In genomic region chr5:109038209-109038840, GRCh38 we compare ENCODE assay signal across 24 cellular contexts.
A peak's percentile ranks its signal among the peaks of the same experiment; 100 is the strongest.
DNase-seq lines count a peak whose midpoint lies in the region; ATAC-seq and TF ChIP-seq lines count a peak whose summit lies in the region.
"Had no signal": no experiment of that assay in that cellular context is flagged by ENCODE, and none has a peak within 500 bp of the region (broad histone marks: within the 10 kb centered on the region; RNA-seq: fewer than 3 reads in every experiment).

No MANE protein-coding gene starts in this region.

- POLR2A ChIA-PET in RWPE1 (lab: Yijun Ruan, JAX; ENCODE audit: low non-redundant PET), result no interaction called here

- intact Hi-C loops in left cardiac atrium (cut with DNase I), result no loop called here

- no peaks in the 10 kb centered on the region for H3K27me3 Mint-ChIP-seq in activated CD8-positive, alpha-beta memory T cell treated with anti-CD3 and anti-CD28 coated beads, Interleukin-2, amount 10 ng/mL, durations not matched to agents 7 days and 5 days
- H3K27me3 Mint-ChIP-seq: activated CD4-positive, alpha-beta memory T cell treated with anti-CD3 and anti-CD28 coated beads for 36 hours; B cell; stimulated activated naive CD8-positive, alpha-beta T cell treated with anti-CD3 and anti-CD28 coated beads, Interleukin-15, Interleukin-2, amounts not matched to agents 100 ng/mL and 50 ng/mL, for 24 hours had no signal

- no peaks in the 10 kb centered on the region for H3K36me3 Mint-ChIP-seq in activated CD8-positive, alpha-beta memory T cell treated with anti-CD3 and anti-CD28 coated beads, Interleukin-2, amount 10 ng/mL, durations not matched to agents 7 days and 5 days
- H3K36me3 Mint-ChIP-seq: activated CD4-positive, alpha-beta memory T cell treated with anti-CD3 and anti-CD28 coated beads for 36 hours had no signal

- no peaks in the 10 kb centered on the region for H3K9me3 Mint-ChIP-seq in activated CD8-positive, alpha-beta memory T cell treated with anti-CD3 and anti-CD28 coated beads, Interleukin-2, amount 10 ng/mL, durations not matched to agents 7 days and 5 days (ENCODE audit: low read depth)
- H3K9me3 Mint-ChIP-seq: activated CD4-positive, alpha-beta memory T cell treated with anti-CD3 and anti-CD28 coated beads for 36 hours; stimulated activated naive CD8-positive, alpha-beta T cell treated with anti-CD3 and anti-CD28 coated beads, Interleukin-15, Interleukin-2, amounts not matched to agents 100 ng/mL and 50 ng/mL, for 24 hours had no signal

- CTCF ChIA-PET in RWPE1 (lab: Yijun Ruan, JAX), result no interaction called here
- CTCF ChIA-PET in activated CD8-positive, alpha-beta memory T cell treated with anti-CD3 and anti-CD28 coated beads, Interleukin-2, amount 10 ng/mL, durations not matched to agents 7 days and 5 days (lab: Charles Lee), result no interaction called here

- ATAC-seq in activated CD8-positive, alpha-beta memory T cell treated with anti-CD3 and anti-CD28 coated beads, Interleukin-2, amount 10 ng/mL, durations not matched to agents 7 days and 5 days, result no peak
- ATAC-seq in left cardiac atrium, result no peak
- ATAC-seq: GM12878 had no signal

- TF ChIP-seq CTCF in RWPE1 (conservative IDR thresholded peaks at IDR 0.05; ENCODE audit: low read depth), result no peak

- H3K4me3 Mint-ChIP-seq in activated CD8-positive, alpha-beta memory T cell treated with anti-CD3 and anti-CD28 coated beads, Interleukin-2, amount 10 ng/mL, durations not matched to agents 7 days and 5 days, result no peak overlapping the region
- H3K4me3 Mint-ChIP-seq: activated CD4-positive, alpha-beta memory T cell treated with anti-CD3 and anti-CD28 coated beads for 36 hours; B cell; stimulated activated naive CD8-positive, alpha-beta T cell treated with anti-CD3 and anti-CD28 coated beads, Interleukin-15, Interleukin-2, amounts not matched to agents 100 ng/mL and 50 ng/mL, for 24 hours had no signal

- no peak overlapping the region for H3K27ac Mint-ChIP-seq in activated CD8-positive, alpha-beta memory T cell treated with anti-CD3 and anti-CD28 coated beads, Interleukin-2, amount 10 ng/mL, durations not matched to agents 7 days and 5 days
- H3K27ac Mint-ChIP-seq: activated CD4-positive, alpha-beta memory T cell treated with anti-CD3 and anti-CD28 coated beads for 36 hours; B cell; stimulated activated naive CD8-positive, alpha-beta T cell treated with anti-CD3 and anti-CD28 coated beads, Interleukin-15, Interleukin-2, amounts not matched to agents 100 ng/mL and 50 ng/mL, for 24 hours had no signal

- H3K27ac ChIP-seq in RWPE1 (no peak overlapping the region), epithelial cell of prostate (no peak overlapping the region)
- H3K27ac ChIP-seq: adrenal gland, neutrophil, spleen, tibial artery had no signal

- H3K4me1 Mint-ChIP-seq in activated CD8-positive, alpha-beta memory T cell treated with anti-CD3 and anti-CD28 coated beads, Interleukin-2, amount 10 ng/mL, durations not matched to agents 7 days and 5 days, result no peaks in the 10 kb centered on the region

- peak; percentile 76 for DNase-seq in HCEC 1CT
- DNase-seq in RWPE1 (ENCODE audit: low spot score), result peak; percentile 56
- DNase-seq in epithelial cell of prostate (ENCODE audit: low read depth, low spot score), result peak; percentile 3
- DNase-seq in renal cortical epithelial cell (ENCODE audit: low read depth), result peak; percentile 69
- no peak for DNase-seq in activated CD8-positive, alpha-beta memory T cell treated with anti-CD3 and anti-CD28 coated beads, Interleukin-2, amount 10 ng/mL, durations not matched to agents 7 days and 5 days
- DNase-seq in stimulated activated naive CD4-positive, alpha-beta T cell (lab: John Stamatoyannopoulos, UW), result no peak
- no peak for DNase-seq in left cardiac atrium
- DNase-seq: activated CD4-positive, alpha-beta memory T cell treated with anti-CD3 and anti-CD28 coated beads for 36 hours; activated gamma-delta T cell; activated T-cell treated with anti-CD3 and anti-CD28 coated beads for 4 hours; adrenal gland; DMS53; kidney glomerular epithelial cell; NCI-H1105; NCI-H524; RPMI8226; spleen; stimulated activated CD4-positive, alpha-beta T cell treated with anti-CD3 and anti-CD28 coated beads, Interleukin-4, amount 100 ng/mL, for 24 hours; T1000; tibial artery had no signal

Comparison
In these comparisons a context has a peak if more than half of its experiments do, and no peak if none do; other contexts are left out.
1. DNase-seq: peak in HCEC 1CT (single experiment), RWPE1 (single experiment), epithelial cell of prostate (single experiment) and renal cortical epithelial cell (single experiment); none in activated CD8-positive, alpha-beta memory T cell treated with anti-CD3 and anti-CD28 coated beads, Interleukin-2, amount 10 ng/mL, durations not matched to agents 7 days and 5 days (single experiment), stimulated activated naive CD4-positive, alpha-beta T cell (0 of 6) and left cardiac atrium (single experiment).